In the genomic region with DNA sequence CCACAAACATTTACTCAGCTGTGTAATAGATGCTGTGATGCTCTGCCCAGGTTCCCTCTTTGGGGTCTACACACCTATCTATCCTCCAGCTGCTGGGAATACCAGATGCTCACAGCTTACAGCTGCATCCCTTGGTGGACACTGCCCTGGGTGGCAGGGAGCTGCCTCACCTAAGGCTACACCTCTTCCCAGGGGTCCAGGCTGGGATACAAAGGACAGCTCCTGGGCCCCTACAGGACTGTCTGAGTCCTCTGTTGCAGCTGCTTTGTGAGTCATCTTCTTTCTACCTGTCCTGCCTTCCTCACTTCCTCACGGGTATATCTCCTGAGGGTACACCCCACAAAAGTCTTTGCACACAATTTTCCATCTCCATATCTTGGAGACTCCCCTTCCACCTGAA, we compare ENCODE assay signal across 26 cellular contexts.
"Had no signal": no experiment of that assay in that cellular context is flagged by ENCODE, and none has a peak within 500 bp of the region (broad histone marks: within the 10 kb centered on the region; RNA-seq: fewer than 3 reads in every experiment).

No MANE protein-coding gene starts in this region.

- H3K27me3 ChIP-seq: testis had no signal

- DNase-seq: colonic mucosa; effector CD4-positive, alpha-beta T cell; endodermal cell; erythroblast; foreskin melanocyte; head of caudate nucleus; kidney; left cardiac atrium; left ventricle myocardium superior; mesenchymal stem cell; midbrain; spleen; stimulated activated CD4-positive, alpha-beta T cell treated with anti-CD3 and anti-CD28 coated beads, Interleukin-15, amount 100 ng/mL, for 24 hours; stimulated activated CD4-positive, alpha-beta T cell treated with anti-CD3 and anti-CD28 coated beads, Interleukin-1b, Interleukin-23, amount 100 ng/mL, for 48 hours; stimulated activated CD4-positive, alpha-beta T cell treated with anti-CD3 and anti-CD28 coated beads, Interleukin-4, amount 100 ng/mL, for 24 hours; stimulated activated naive B cell treated with anti-CD40 and anti-IgM and Interleukin-4, amounts not matched to agents 10 μg/mL and 1 μg/mL and 100 μg/mL, for 72 hours; stimulated activated naive CD8-positive, alpha-beta T cell treated with anti-CD3 and anti-CD28 coated beads, Interleukin-15, amount 100 ng/mL, for 72 hours; testis; upper lobe of right lung had no signal

- FAIRE-seq: endothelial cell of umbilical vein, kidney had no signal

- H3K36me3 ChIP-seq: colonic mucosa, prostate gland, spleen, tibial nerve, upper lobe of right lung had no signal

- H3K27ac ChIP-seq: colonic mucosa, hepatocyte, parathyroid adenoma, prostate gland, spleen, testis, tibial nerve, upper lobe of right lung had no signal

- H3K4me3 ChIP-seq: colonic mucosa, hepatocyte, lung, prostate gland, spleen, testis, tibial nerve, upper lobe of right lung had no signal

- H3K9me3 ChIP-seq: colonic mucosa, prostate gland, testis, tibial nerve, upper lobe of right lung had no signal

- H3K4me1 ChIP-seq: colonic mucosa, parathyroid adenoma, prostate gland had no signal

- ATAC-seq: left cardiac atrium; left ventricle myocardium superior; sciatic nerve; stimulated activated naive B cell treated with anti-CD40 and anti-IgM and Interleukin-4, amounts not matched to agents 10 μg/mL and 1 μg/mL and 100 μg/mL, for 72 hours; stimulated activated naive CD8-positive, alpha-beta T cell treated with anti-CD3 and anti-CD28 coated beads, Interleukin-15, amount 100 ng/mL, for 72 hours; upper lobe of right lung had no signal
